Comparison of ENCODE assay signal across 8 cellular contexts in the genomic region with DNA sequence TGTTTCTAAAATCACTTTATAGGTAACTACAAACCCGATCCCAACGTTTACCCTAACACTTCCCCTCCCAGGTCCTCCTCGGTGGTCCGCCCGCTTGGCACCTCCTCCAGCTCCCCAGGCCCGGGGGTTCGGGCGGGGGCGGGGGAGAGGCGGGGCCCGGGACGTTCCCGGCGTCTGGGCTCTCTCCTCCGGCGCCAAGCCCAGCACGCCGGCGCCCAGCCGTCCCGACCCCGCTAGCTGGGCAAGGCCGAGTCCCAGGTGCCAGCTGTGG. TPM values are rescaled to one million over a fixed set of nuclear protein-coding genes. Genes with fewer than 3 reads are reported as not detected.
DNase-seq lines count a peak whose midpoint lies in the region; ATAC-seq and TF ChIP-seq lines count a peak whose summit lies in the region.

No MANE protein-coding gene starts in this region.

- H3K27ac Mint-ChIP-seq in CD14-positive monocyte (peak overlapping the region; percentile 96 to 99 (median 98)), GM23338 (peak overlapping the region; percentile 82)
- H3K27ac Mint-ChIP-seq in activated naive CD4-positive, alpha-beta T cell treated with anti-CD3 and anti-CD28 coated beads, Interleukin-2, amount 50 U/mL, for 72 hours: peak overlapping the region; percentile 94 to 95

- intact Hi-C loops in CD14-positive monocyte (cut with micrococcal nuclease): loop anchor here (5.0 kb wide), 3 partner anchors 89 to 276 kb away; a partner anchor contains a TSS
- intact Hi-C loops in tibial artery (cut with DNase I; ENCODE audit: low total_unique reads): loop anchor here (5.0 kb wide), 1 partner anchor 89 kb away; a partner anchor contains a TSS

- no peak for TF ChIP-seq CTCF in CD14-positive monocyte (IDR thresholded peaks at IDR 0.05)
- TF ChIP-seq CTCF in GM23338 (conservative IDR thresholded peaks at IDR 0.05; ENCODE audit: low read depth in 2 of 2): no peak
- no peak for TF ChIP-seq CTCF in kidney epithelial cell (IDR thresholded peaks at IDR 0.05; ENCODE audit: insufficient read depth, low read length, poor library complexity, severe bottlenecking)
- TF ChIP-seq CTCF in tibial artery (IDR thresholded peaks at IDR 0.05): no peak

- peaks cover 12% of the 10 kb centered on the region for H3K36me3 ChIP-seq in GM23338 (ENCODE audit: insufficient read depth)
- peaks cover 1% of the 10 kb centered on the region for H3K36me3 ChIP-seq in kidney epithelial cell (ENCODE audit: control insufficient read depth, insufficient read depth, low read length)
- peaks cover 15 to 22% (median 16%) of the 10 kb centered on the region in 3 donors for H3K36me3 ChIP-seq in tibial artery

- 0 out of 2 replicates have a peak overlapping the region, but pooled peaks have one; percentile 28 for H3K27ac ChIP-seq in GM23338 (ENCODE audit: low read depth)
- H3K27ac ChIP-seq in tibial artery: peak overlapping the region; percentile 87 to 98

- H3K9me3 ChIP-seq in tibial artery: no peaks in the 10 kb centered on the region

- peaks cover 0 to 2% (median 0%) of the 10 kb centered on the region in 7 donors for H3K9me3 Mint-ChIP-seq in CD14-positive monocyte
- no peaks in the 10 kb centered on the region; the same call in 2 of the 3 replicates for H3K9me3 Mint-ChIP-seq in GM23338
- H3K9me3 Mint-ChIP-seq in activated naive CD4-positive, alpha-beta T cell treated with anti-CD3 and anti-CD28 coated beads, Interleukin-2, amount 50 U/mL, for 72 hours: no peaks in the 10 kb centered on the region

- H3K4me1 Mint-ChIP-seq in CD14-positive monocyte (peaks cover 36% of the 10 kb centered on the region), GM23338 (peaks cover 21% of the 10 kb centered on the region)

- DNase-seq in CD14-positive monocyte (ENCODE audit: low spot score) (no peak), GM23338 (ENCODE audit: low spot score) (no peak), kidney epithelial cell (ENCODE audit: low read depth) (no peak), tibial artery (no peak)
- DNase-seq in activated naive CD4-positive, alpha-beta T cell treated with anti-CD3 and anti-CD28 coated beads, Interleukin-2, amount 50 U/mL, for 72 hours (ENCODE audit: low spot score in 2 of 2): no peak
- DNase-seq in activated CD4-positive, alpha-beta T cell treated with anti-CD3 and anti-CD28 coated beads, Interleukin-2, amount 50 U/mL, for 4 hours: no peak

- peak overlapping the region; percentile 94 for H3K4me2 ChIP-seq in GM23338

- no peaks in the 10 kb centered on the region for H3K9me2 ChIP-seq in GM23338 (ENCODE audit: insufficient read depth)

- H3K4me3 Mint-ChIP-seq in CD14-positive monocyte (peak overlapping the region; percentile 98 to 99), GM23338 (peak overlapping the region; percentile 92)

- H3K36me3 Mint-ChIP-seq in CD14-positive monocyte (peaks cover 27 to 30% of the 10 kb centered on the region in 2 donors), GM23338 (ENCODE audit: low read depth) (peaks cover 26% of the 10 kb centered on the region)
- H3K36me3 Mint-ChIP-seq in activated naive CD4-positive, alpha-beta T cell treated with anti-CD3 and anti-CD28 coated beads, Interleukin-2, amount 50 U/mL, for 72 hours: peaks cover 40 to 46% of the 10 kb centered on the region in 2 donors

- H3K4me1 ChIP-seq in GM23338 (ENCODE audit: insufficient read depth) (peaks cover 10% of the 10 kb centered on the region), tibial artery (peaks cover 0 to 39% (median 18%) of the 10 kb centered on the region in 4 donors)

- H4K20me1 ChIP-seq in GM23338 (replicated peaks; ENCODE audit: insufficient read depth): 0 out of 2 replicates have a peak, but pooled peaks cover 3% of the 10 kb centered on the region

- H3K27me3 Mint-ChIP-seq in CD14-positive monocyte (ENCODE audit: low read depth in 3 of 3) (no peaks in the 10 kb centered on the region), GM23338 (ENCODE audit: insufficient read depth, low read depth, poor library complexity) (peaks cover 6% of the 10 kb centered on the region)

- H2AFZ ChIP-seq in GM23338: peak overlapping the region; percentile 53; the same call in 1 of the 2 replicates

- peaks cover 55% of the 10 kb centered on the region for H3K79me2 ChIP-seq in GM23338 (replicated peaks; ENCODE audit: insufficient read depth)

- H3K27me3 ChIP-seq in GM23338 (ENCODE audit: insufficient read depth) (no peaks in the 10 kb centered on the region), kidney epithelial cell (ENCODE audit: control insufficient read depth, insufficient read depth, low read length) (no peaks in the 10 kb centered on the region), tibial artery (no peaks in the 10 kb centered on the region)

- no peaks in the 10 kb centered on the region; the same call in 1 of the 2 replicates for H3F3A ChIP-seq in GM23338 (replicated peaks; ENCODE audit: low read depth)

- H3K4me3 ChIP-seq in GM23338 (peak overlapping the region; percentile 83), kidney epithelial cell (ENCODE audit: low read depth, low read length) (peak overlapping the region; percentile 87), tibial artery (peak overlapping the region; percentile 70 to 85)

- ATAC-seq in GM23338 (peak; percentile 62), GM18519 (IDR thresholded peaks at IDR 0.05; ENCODE audit: low FRiP score, unreplicated experiment) (no peak), GM21825 (IDR thresholded peaks at IDR 0.05; ENCODE audit: unreplicated experiment) (no peak)
- ATAC-seq in activated naive CD4-positive, alpha-beta T cell treated with anti-CD3 and anti-CD28 coated beads, Interleukin-2, amount 50 U/mL, for 72 hours: peak; percentile 17 to 28

TF ChIP-seq in GM23338, 12 proteins besides CTCF, POLR2A, EP300 and RAD21:
- TF ChIP-seq JUNB (IDR thresholded peaks at IDR 0.05; ENCODE audit: unreplicated experiment): no peak
- TF ChIP-seq ZNF331 (CRISPR knock-in tag; IDR thresholded peaks at IDR 0.05; ENCODE audit: low read depth): no peak
- no peak for TF ChIP-seq NANOG (IDR thresholded peaks at IDR 0.05; ENCODE audit: borderline replicate concordance)
- TF ChIP-seq STAT1 (IDR thresholded peaks at IDR 0.05; ENCODE audit: unreplicated experiment): no peak
- TF ChIP-seq EZH2phosphoT487 (IDR thresholded peaks at IDR 0.05; ENCODE audit: unreplicated experiment): no peak
- no peak for TF ChIP-seq POLR2AphosphoS5 (IDR thresholded peaks at IDR 0.05; ENCODE audit: low read depth)

RNA-seq across cellular contexts. Expression of a gene that starts 0.5 kb away (rescaled TPM):
- 10 to 100 TPM; 68.7 to 82.4 TPM for polyA plus RNA-seq in CD14-positive monocyte
- total RNA-seq in GM23338 (2014; rRNA removed; shearing (Covaris generic)): 61.3 and 63.5 TPM in 2 replicates
- polyA plus RNA-seq in GM23338 (2016; fragmentation: Nextera tagmentation; extraction: Ambion mirVana): 45.3 and 55.5 TPM in 2 replicates
- total RNA-seq in activated naive CD4-positive, alpha-beta T cell treated with anti-CD3 and anti-CD28 coated beads, Interleukin-2, amount 50 U/mL, for 72 hours: 100 to 1,000 TPM in 1 of 2 donors, 10 to 100 TPM in 1; 95.9 to 121 TPM
- total RNA-seq in kidney epithelial cell: 51.6 and 53.4 TPM in 2 replicates

RNA-seq across cellular contexts. Expression of a gene that starts 0.8 kb away (rescaled TPM):
- polyA plus RNA-seq in CD14-positive monocyte: 1 to 10 TPM; 4.8 to 7.2 TPM
- total RNA-seq in GM23338 (2014; rRNA removed; shearing (Covaris generic)): 7.5 and 9.9 TPM in 2 replicates
- 2.8 and 6.2 TPM in 2 replicates for polyA plus RNA-seq in GM23338 (2016; fragmentation: Nextera tagmentation; extraction: Ambion mirVana)
- total RNA-seq in activated naive CD4-positive, alpha-beta T cell treated with anti-CD3 and anti-CD28 coated beads, Interleukin-2, amount 50 U/mL, for 72 hours: 10 to 100 TPM; 22.4 to 29.6 TPM
- 6.6 and 6.8 TPM in 2 replicates for total RNA-seq in kidney epithelial cell

Comparison
In these comparisons a context has a peak if more than half of its experiments do, and no peak if none do; other contexts are left out.
1. ATAC-seq: peak in GM23338 (single experiment) and activated naive CD4-positive, alpha-beta T cell treated with anti-CD3 and anti-CD28 coated beads, Interleukin-2, amount 50 U/mL, for 72 hours (2 of 2); none in GM18519 (single experiment) and GM21825 (single experiment).
2. Peak in every context shown above with its lines, with median percentiles within 50 percentile points of each other: H3K27ac Mint-ChIP-seq and H3K4me3 ChIP-seq.